8 cellular contexts compared by ENCODE assay signal in genomic region chr1:235648954-235649721, GRCh38. TPM values are rescaled to one million over a fixed set of nuclear protein-coding genes. Genes with fewer than 3 reads are reported as not detected.
A peak's percentile ranks its signal among the peaks of the same experiment; 100 is the strongest.
DNase-seq lines count a peak whose midpoint lies in the region; ATAC-seq and TF ChIP-seq lines count a peak whose summit lies in the region.

No MANE protein-coding gene starts in this region.

- no peak overlapping the region for H3K27ac Mint-ChIP-seq in activated T-helper 17 cell treated with anti-CD3 and anti-CD28 coated beads, Interleukin-2, amount 50 U/mL, for 72 hours
- H3K27ac Mint-ChIP-seq in neural progenitor cell (peak overlapping the region; percentile 87), type B pancreatic cell (peak overlapping the region; percentile 97)

- peaks cover 25% of the 10 kb centered on the region for H3K79me2 ChIP-seq in neural progenitor cell (ENCODE audit: low read depth)

- H3K9ac ChIP-seq in neural progenitor cell, result no peak overlapping the region

- H3K27me3 ChIP-seq in neural progenitor cell, result peaks cover 43% of the 10 kb centered on the region

- H3K4me1 ChIP-seq in neural progenitor cell, result peaks cover 35% of the 10 kb centered on the region

- H3K27ac ChIP-seq in neural progenitor cell, result no peak overlapping the region

- ATAC-seq in HG02588 (IDR thresholded peaks at IDR 0.05; ENCODE audit: unreplicated experiment) (peak; percentile 55), GM21825 (IDR thresholded peaks at IDR 0.05; ENCODE audit: unreplicated experiment) (no peak)
- peak; percentile 81 for ATAC-seq in activated T-helper 17 cell treated with anti-CD3 and anti-CD28 coated beads, Interleukin-2, amount 50 U/mL, for 72 hours (replicated peaks)

- H3K4me3 Mint-ChIP-seq in activated T-helper 17 cell treated with anti-CD3 and anti-CD28 coated beads, Interleukin-2, amount 50 U/mL, for 72 hours, result peak overlapping the region; percentile 79
- H3K4me3 Mint-ChIP-seq in neural progenitor cell, result peak overlapping the region; percentile 95
- H3K4me3 Mint-ChIP-seq in type B pancreatic cell, result peak overlapping the region; percentile 93

- no peaks in the 10 kb centered on the region for H3K36me3 ChIP-seq in neural progenitor cell

- peaks cover 13% of the 10 kb centered on the region for H3K36me3 Mint-ChIP-seq in activated T-helper 17 cell treated with anti-CD3 and anti-CD28 coated beads, Interleukin-2, amount 50 U/mL, for 72 hours (ENCODE audit: low read depth)
- peaks cover 6% of the 10 kb centered on the region for H3K36me3 Mint-ChIP-seq in neural progenitor cell
- peaks cover 9% of the 10 kb centered on the region for H3K36me3 Mint-ChIP-seq in type B pancreatic cell

- peaks cover 4% of the 10 kb centered on the region for H3K9me3 Mint-ChIP-seq in activated T-helper 17 cell treated with anti-CD3 and anti-CD28 coated beads, Interleukin-2, amount 50 U/mL, for 72 hours
- peaks cover 15% of the 10 kb centered on the region for H3K9me3 Mint-ChIP-seq in neural progenitor cell
- no peaks in the 10 kb centered on the region for H3K9me3 Mint-ChIP-seq in type B pancreatic cell

- peak; percentile 73 for DNase-seq in ELF-1 (ENCODE audit: low read depth, low spot score)
- peak; percentile 19 for DNase-seq in NOMO-1 treated with dmso at 0.1 percent for 144 hours (lab: John Stamatoyannopoulos, UW; ENCODE audit: unreplicated experiment)
- peak; percentile 44 for DNase-seq in fibroblast of peridontal ligament (ENCODE audit: extremely low read depth)
- DNase-seq in neural progenitor cell (ENCODE audit: low spot score), result peak; percentile 91
- peak; percentile 80 for DNase-seq in type B pancreatic cell (ENCODE audit: extremely low spot score, unreplicated experiment)

- no peak overlapping the region for H2AFZ ChIP-seq in neural progenitor cell (replicated peaks)

- H3K4me2 ChIP-seq in neural progenitor cell, result peak overlapping the region; percentile 94

- TF ChIP-seq CTCF in neural progenitor cell (IDR thresholded peaks at IDR 0.05), result no peak
- no peak for TF ChIP-seq CTCF in type B pancreatic cell (conservative IDR thresholded peaks at IDR 0.05)

- H3K9me3 ChIP-seq in neural progenitor cell (ENCODE audit: low read depth), result no peaks in the 10 kb centered on the region

- peaks cover 5% of the 10 kb centered on the region for H3K4me1 Mint-ChIP-seq in activated T-helper 17 cell treated with anti-CD3 and anti-CD28 coated beads, Interleukin-2, amount 50 U/mL, for 72 hours
- H3K4me1 Mint-ChIP-seq in neural progenitor cell, result peaks cover 32% of the 10 kb centered on the region
- H3K4me1 Mint-ChIP-seq in type B pancreatic cell (ENCODE audit: unreplicated experiment), result peaks cover 21% of the 10 kb centered on the region

- peaks cover 37% of the 10 kb centered on the region for H3F3A ChIP-seq in neural progenitor cell (ENCODE audit: low read depth)

- peak overlapping the region; percentile 57 for H3K4me3 ChIP-seq in neural progenitor cell

- H4K20me1 ChIP-seq in neural progenitor cell (ENCODE audit: low read depth), result peaks cover 42% of the 10 kb centered on the region

- peaks cover 50% of the 10 kb centered on the region for H3K27me3 Mint-ChIP-seq in activated T-helper 17 cell treated with anti-CD3 and anti-CD28 coated beads, Interleukin-2, amount 50 U/mL, for 72 hours
- H3K27me3 Mint-ChIP-seq in neural progenitor cell (ENCODE audit: insufficient read depth, low read depth) (peaks cover 30% of the 10 kb centered on the region), type B pancreatic cell (peaks cover 43% of the 10 kb centered on the region)

RNA-seq across cellular contexts. Expression of gene GNG4, which starts 0.4 kb away (rescaled TPM):
- total RNA-seq in activated T-helper 17 cell treated with anti-CD3 and anti-CD28 coated beads, Interleukin-2, amount 50 U/mL, for 72 hours, result 1 to 10 TPM in 1 of 2 donors, under 1 TPM in 1; 0.32 to 2.1 TPM
- 14.9 and 20.7 TPM in 2 replicates for total RNA-seq in neural progenitor cell (ENCODE audit: low replicate concordance)
- 28.5 and 64.2 TPM in 2 replicates for total RNA-seq in type B pancreatic cell (ENCODE audit: low replicate concordance)

Comparison
In these comparisons a context has a peak if more than half of its experiments do, and no peak if none do; other contexts are left out.
1. DNase-seq: peak in every context shown above with its lines; median percentile 91 in neural progenitor cell; 80 in type B pancreatic cell; 73 in ELF-1; 44 in fibroblast of peridontal ligament; 19 in NOMO-1 treated with dmso at 0.1 percent for 144 hours.